In the genomic region with DNA sequence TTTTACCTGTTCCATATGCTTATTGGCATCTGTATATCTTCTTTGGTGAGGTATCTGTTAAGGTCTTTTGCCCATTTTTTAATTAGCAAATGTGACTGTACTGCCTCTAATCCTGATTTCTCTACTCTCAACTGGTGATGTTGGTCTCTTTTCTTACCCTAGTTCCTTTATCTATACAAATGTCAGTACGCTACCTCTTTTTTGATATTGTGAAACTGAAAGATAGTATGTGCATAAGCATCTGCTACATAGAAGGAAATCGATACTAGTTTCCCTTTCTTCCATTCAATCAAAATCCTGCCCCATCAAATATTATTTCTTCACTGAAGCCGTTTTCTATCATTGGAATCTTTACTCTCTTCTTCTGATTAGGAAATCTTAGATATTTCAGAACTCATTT, we compare ENCODE assay signal across 17 cellular contexts.
A peak's percentile ranks its signal among the peaks of the same experiment; 100 is the strongest.
DNase-seq lines count a peak whose midpoint lies in the region; ATAC-seq and TF ChIP-seq lines count a peak whose summit lies in the region.
"Had no signal": no experiment of that assay in that cellular context is flagged by ENCODE, and none has a peak within 500 bp of the region (broad histone marks: within the 10 kb centered on the region; RNA-seq: fewer than 3 reads in every experiment).

No MANE protein-coding gene starts in this region.

- DNase-seq in MV-4-11 (lab: John Stamatoyannopoulos, UW) = peak; percentile 52
- no peak for DNase-seq in progenitor cell of endocrine pancreas (ENCODE audit: low spot score, unreplicated experiment)
- no peak for DNase-seq in activated gamma-delta T cell (lab: John Stamatoyannopoulos, UW)
- no peak for DNase-seq in A673 (ENCODE audit: low spot score)
- no peak for DNase-seq in stimulated activated CD4-positive, alpha-beta T cell treated with anti-CD3 and anti-CD28 coated beads, Interleukin-1b, Interleukin-23, amount 100 ng/mL, for 48 hours
- DNase-seq: BE2C; CD4-positive, alpha-beta memory T cell; COR-L47; DMS153; DMS79 treated with DMSO at 0.1 percent for 48 hours; EL; GDM1; H7 had no signal

- H3K36me3 Mint-ChIP-seq in progenitor cell of endocrine pancreas (ENCODE audit: insufficient read depth) = no peaks in the 10 kb centered on the region
- H3K36me3 Mint-ChIP-seq: CD4-positive, alpha-beta memory T cell had no signal

- no peaks in the 10 kb centered on the region for H3K36me3 ChIP-seq in A673 (ENCODE audit: insufficient read depth, low read length, poor library complexity, severe bottlenecking)
- H3K36me3 ChIP-seq: BE2C had no signal

- H3K27ac Mint-ChIP-seq in progenitor cell of endocrine pancreas = peak overlapping the region; percentile 4
- H3K27ac Mint-ChIP-seq: CD4-positive, alpha-beta memory T cell; GM23338 had no signal

- POLR2A ChIA-PET in A673 (lab: Charles Lee; ENCODE audit: low non-redundant PET) = no interaction called here

- H3K4me3 Mint-ChIP-seq in progenitor cell of endocrine pancreas (ENCODE audit: low read depth) = no peak overlapping the region
- H3K4me3 Mint-ChIP-seq: CD4-positive, alpha-beta memory T cell; GM23338 had no signal

- H3K9me3 ChIP-seq in A673 (ENCODE audit: low read depth, low read length, poor library complexity, severe bottlenecking) = no peaks in the 10 kb centered on the region
- H3K9me3 ChIP-seq: BE2C had no signal

- H3K27me3 Mint-ChIP-seq in progenitor cell of endocrine pancreas = no peaks in the 10 kb centered on the region
- H3K27me3 Mint-ChIP-seq: CD4-positive, alpha-beta memory T cell had no signal

- CTCF ChIA-PET in A673 (lab: Charles Lee) = no interaction called here

- no peak overlapping the region for H3K27ac ChIP-seq in A673 (ENCODE audit: low read depth, low read length, poor library complexity, severe bottlenecking)
- H3K27ac ChIP-seq: C4-2B had no signal

- H3K4me1 Mint-ChIP-seq in progenitor cell of endocrine pancreas (ENCODE audit: low read depth) = peaks cover 13% of the 10 kb centered on the region
- H3K4me1 Mint-ChIP-seq: CD4-positive, alpha-beta memory T cell had no signal

- H3K27me3 ChIP-seq in A673 (replicated peaks; ENCODE audit: insufficient read depth, low read depth, low read length, poor library complexity) = no peaks in the 10 kb centered on the region
- H3K27me3 ChIP-seq: BE2C had no signal

- no peaks in the 10 kb centered on the region for H3K4me1 ChIP-seq in A673 (ENCODE audit: insufficient read depth, low read length, poor library complexity, severe bottlenecking)
- H3K4me1 ChIP-seq: BE2C had no signal

- intact Hi-C loops in A673 (cut with micrococcal nuclease; ENCODE audit: unreplicated experiment) = no loop called here

- ATAC-seq in GM18511 (IDR thresholded peaks at IDR 0.05; ENCODE audit: unreplicated experiment) = peak; percentile 90
- peak; percentile 76 for ATAC-seq in GM19372 (IDR thresholded peaks at IDR 0.05; ENCODE audit: low read depth, unreplicated experiment)
- ATAC-seq: GM23338 had no signal

- no peak overlapping the region for H3K4me3 ChIP-seq in A673 (ENCODE audit: low read depth, low read length, poor library complexity, severe bottlenecking)
- H3K4me3 ChIP-seq: GM23338 had no signal

- no peak for TF ChIP-seq CTCF in progenitor cell of endocrine pancreas (IDR thresholded peaks at IDR 0.05; ENCODE audit: unreplicated experiment)
- TF ChIP-seq CTCF in A673 (conservative IDR thresholded peaks at IDR 0.05; ENCODE audit: low read depth, low read length) = no peak

- no peaks in the 10 kb centered on the region for H3K9me3 Mint-ChIP-seq in progenitor cell of endocrine pancreas (ENCODE audit: low read depth)
- H3K9me3 Mint-ChIP-seq: GM23338 had no signal

- BruUV-seq in A673 (replicated peaks; lab: Mats Ljungman, UMichigan) = no TSS peak
